In the genomic region with DNA sequence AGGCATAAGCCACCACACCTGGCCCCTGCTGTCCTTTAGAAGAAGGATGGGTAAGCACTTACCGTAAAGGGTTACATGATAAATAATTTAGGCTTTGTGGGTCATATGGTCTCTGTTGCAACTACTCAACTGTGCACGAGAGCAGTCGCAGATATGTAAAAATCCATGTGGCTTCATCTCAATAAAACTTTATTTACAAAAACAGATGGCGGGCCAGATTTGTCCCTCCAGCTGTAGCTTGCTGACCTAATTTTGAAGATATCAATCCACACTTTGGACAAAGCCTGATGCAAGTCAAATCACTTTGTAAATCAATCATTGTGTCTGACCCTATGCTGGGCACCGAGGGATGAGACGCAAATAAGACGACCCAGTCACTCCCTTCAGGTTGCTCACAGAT, we compare ENCODE assay signal across 2 cellular contexts.
A peak's percentile ranks its signal among the peaks of the same experiment; 100 is the strongest.
TF ChIP-seq lines count a peak whose summit lies in the region.

No MANE protein-coding gene starts in this region.

TF ChIP-seq in GM23338, 12 proteins besides CTCF, POLR2A, EP300 and RAD21 (continued from another document):
- TF ChIP-seq, protein P1, sequence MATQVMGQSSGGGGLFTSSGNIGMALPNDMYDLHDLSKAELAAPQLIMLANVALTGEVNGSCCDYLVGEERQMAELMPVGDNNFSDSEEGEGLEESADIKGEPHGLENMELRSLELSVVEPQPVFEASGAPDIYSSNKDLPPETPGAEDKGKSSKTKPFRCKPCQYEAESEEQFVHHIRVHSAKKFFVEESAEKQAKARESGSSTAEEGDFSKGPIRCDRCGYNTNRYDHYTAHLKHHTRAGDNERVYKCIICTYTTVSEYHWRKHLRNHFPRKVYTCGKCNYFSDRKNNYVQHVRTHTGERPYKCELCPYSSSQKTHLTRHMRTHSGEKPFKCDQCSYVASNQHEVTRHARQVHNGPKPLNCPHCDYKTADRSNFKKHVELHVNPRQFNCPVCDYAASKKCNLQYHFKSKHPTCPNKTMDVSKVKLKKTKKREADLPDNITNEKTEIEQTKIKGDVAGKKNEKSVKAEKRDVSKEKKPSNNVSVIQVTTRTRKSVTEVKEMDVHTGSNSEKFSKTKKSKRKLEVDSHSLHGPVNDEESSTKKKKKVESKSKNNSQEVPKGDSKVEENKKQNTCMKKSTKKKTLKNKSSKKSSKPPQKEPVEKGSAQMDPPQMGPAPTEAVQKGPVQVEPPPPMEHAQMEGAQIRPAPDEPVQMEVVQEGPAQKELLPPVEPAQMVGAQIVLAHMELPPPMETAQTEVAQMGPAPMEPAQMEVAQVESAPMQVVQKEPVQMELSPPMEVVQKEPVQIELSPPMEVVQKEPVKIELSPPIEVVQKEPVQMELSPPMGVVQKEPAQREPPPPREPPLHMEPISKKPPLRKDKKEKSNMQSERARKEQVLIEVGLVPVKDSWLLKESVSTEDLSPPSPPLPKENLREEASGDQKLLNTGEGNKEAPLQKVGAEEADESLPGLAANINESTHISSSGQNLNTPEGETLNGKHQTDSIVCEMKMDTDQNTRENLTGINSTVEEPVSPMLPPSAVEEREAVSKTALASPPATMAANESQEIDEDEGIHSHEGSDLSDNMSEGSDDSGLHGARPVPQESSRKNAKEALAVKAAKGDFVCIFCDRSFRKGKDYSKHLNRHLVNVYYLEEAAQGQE (IDR thresholded peaks at IDR 0.05; ENCODE audit: unreplicated experiment) = no peak
- no peak for TF ChIP-seq JUNB (IDR thresholded peaks at IDR 0.05; ENCODE audit: unreplicated experiment)
- no peak for TF ChIP-seq EZH2phosphoT487 (IDR thresholded peaks at IDR 0.05; ENCODE audit: unreplicated experiment)
- no peak for TF ChIP-seq EZH2 (IDR thresholded peaks at IDR 0.05; ENCODE audit: low read depth, unreplicated experiment)
- TF ChIP-seq, protein P2, sequence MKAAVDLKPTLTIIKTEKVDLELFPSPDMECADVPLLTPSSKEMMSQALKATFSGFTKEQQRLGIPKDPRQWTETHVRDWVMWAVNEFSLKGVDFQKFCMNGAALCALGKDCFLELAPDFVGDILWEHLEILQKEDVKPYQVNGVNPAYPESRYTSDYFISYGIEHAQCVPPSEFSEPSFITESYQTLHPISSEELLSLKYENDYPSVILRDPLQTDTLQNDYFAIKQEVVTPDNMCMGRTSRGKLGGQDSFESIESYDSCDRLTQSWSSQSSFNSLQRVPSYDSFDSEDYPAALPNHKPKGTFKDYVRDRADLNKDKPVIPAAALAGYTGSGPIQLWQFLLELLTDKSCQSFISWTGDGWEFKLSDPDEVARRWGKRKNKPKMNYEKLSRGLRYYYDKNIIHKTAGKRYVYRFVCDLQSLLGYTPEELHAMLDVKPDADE (IDR thresholded peaks at IDR 0.05) = no peak
- TF ChIP-seq NANOG (IDR thresholded peaks at IDR 0.05; ENCODE audit: borderline replicate concordance) = no peak
- TF ChIP-seq, protein P3, sequence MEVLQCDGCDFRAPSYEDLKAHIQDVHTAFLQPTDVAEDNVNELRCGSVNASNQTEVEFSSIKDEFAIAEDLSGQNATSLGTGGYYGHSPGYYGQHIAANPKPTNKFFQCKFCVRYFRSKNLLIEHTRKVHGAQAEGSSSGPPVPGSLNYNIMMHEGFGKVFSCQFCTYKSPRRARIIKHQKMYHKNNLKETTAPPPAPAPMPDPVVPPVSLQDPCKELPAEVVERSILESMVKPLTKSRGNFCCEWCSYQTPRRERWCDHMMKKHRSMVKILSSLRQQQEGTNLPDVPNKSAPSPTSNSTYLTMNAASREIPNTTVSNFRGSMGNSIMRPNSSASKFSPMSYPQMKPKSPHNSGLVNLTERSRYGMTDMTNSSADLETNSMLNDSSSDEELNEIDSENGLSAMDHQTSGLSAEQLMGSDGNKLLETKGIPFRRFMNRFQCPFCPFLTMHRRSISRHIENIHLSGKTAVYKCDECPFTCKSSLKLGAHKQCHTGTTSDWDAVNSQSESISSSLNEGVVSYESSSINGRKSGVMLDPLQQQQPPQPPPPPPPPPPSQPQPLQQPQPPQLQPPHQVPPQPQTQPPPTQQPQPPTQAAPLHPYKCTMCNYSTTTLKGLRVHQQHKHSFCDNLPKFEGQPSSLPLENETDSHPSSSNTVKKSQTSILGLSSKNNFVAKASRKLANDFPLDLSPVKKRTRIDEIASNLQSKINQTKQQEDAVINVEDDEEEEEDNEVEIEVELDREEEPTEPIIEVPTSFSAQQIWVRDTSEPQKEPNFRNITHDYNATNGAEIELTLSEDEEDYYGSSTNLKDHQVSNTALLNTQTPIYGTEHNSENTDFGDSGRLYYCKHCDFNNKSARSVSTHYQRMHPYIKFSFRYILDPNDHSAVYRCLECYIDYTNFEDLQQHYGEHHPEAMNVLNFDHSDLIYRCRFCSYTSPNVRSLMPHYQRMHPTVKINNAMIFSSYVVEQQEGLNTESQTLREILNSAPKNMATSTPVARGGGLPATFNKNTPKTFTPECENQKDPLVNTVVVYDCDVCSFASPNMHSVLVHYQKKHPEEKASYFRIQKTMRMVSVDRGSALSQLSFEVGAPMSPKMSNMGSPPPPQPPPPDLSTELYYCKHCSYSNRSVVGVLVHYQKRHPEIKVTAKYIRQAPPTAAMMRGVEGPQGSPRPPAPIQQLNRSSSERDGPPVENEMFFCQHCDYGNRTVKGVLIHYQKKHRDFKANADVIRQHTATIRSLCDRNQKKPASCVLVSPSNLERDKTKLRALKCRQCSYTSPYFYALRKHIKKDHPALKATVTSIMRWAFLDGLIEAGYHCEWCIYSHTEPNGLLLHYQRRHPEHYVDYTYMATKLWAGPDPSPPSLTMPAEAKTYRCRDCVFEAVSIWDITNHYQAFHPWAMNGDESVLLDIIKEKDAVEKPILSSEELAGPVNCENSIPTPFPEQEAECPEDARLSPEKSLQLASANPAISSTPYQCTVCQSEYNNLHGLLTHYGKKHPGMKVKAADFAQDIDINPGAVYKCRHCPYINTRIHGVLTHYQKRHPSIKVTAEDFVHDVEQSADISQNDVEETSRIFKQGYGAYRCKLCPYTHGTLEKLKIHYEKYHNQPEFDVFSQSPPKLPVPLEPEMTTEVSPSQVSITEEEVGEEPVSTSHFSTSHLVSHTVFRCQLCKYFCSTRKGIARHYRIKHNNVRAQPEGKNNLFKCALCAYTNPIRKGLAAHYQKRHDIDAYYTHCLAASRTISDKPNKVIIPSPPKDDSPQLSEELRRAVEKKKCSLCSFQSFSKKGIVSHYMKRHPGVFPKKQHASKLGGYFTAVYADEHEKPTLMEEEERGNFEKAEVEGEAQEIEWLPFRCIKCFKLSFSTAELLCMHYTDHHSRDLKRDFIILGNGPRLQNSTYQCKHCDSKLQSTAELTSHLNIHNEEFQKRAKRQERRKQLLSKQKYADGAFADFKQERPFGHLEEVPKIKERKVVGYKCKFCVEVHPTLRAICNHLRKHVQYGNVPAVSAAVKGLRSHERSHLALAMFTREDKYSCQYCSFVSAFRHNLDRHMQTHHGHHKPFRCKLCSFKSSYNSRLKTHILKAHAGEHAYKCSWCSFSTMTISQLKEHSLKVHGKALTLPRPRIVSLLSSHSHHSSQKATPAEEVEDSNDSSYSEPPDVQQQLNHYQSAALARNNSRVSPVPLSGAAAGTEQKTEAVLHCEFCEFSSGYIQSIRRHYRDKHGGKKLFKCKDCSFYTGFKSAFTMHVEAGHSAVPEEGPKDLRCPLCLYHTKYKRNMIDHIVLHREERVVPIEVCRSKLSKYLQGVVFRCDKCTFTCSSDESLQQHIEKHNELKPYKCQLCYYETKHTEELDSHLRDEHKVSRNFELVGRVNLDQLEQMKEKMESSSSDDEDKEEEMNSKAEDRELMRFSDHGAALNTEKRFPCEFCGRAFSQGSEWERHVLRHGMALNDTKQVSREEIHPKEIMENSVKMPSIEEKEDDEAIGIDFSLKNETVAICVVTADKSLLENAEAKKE (CRISPR knock-in tag; IDR thresholded peaks at IDR 0.05) = no peak
- no peak for TF ChIP-seq ZNF331 (CRISPR knock-in tag; IDR thresholded peaks at IDR 0.05; ENCODE audit: low read depth)
- TF ChIP-seq STAT1 (IDR thresholded peaks at IDR 0.05; ENCODE audit: unreplicated experiment) = no peak

TF ChIP-seq in GM12878, 131 proteins besides CTCF, POLR2A, EP300 and RAD21:
- TF ChIP-seq, protein P4, sequence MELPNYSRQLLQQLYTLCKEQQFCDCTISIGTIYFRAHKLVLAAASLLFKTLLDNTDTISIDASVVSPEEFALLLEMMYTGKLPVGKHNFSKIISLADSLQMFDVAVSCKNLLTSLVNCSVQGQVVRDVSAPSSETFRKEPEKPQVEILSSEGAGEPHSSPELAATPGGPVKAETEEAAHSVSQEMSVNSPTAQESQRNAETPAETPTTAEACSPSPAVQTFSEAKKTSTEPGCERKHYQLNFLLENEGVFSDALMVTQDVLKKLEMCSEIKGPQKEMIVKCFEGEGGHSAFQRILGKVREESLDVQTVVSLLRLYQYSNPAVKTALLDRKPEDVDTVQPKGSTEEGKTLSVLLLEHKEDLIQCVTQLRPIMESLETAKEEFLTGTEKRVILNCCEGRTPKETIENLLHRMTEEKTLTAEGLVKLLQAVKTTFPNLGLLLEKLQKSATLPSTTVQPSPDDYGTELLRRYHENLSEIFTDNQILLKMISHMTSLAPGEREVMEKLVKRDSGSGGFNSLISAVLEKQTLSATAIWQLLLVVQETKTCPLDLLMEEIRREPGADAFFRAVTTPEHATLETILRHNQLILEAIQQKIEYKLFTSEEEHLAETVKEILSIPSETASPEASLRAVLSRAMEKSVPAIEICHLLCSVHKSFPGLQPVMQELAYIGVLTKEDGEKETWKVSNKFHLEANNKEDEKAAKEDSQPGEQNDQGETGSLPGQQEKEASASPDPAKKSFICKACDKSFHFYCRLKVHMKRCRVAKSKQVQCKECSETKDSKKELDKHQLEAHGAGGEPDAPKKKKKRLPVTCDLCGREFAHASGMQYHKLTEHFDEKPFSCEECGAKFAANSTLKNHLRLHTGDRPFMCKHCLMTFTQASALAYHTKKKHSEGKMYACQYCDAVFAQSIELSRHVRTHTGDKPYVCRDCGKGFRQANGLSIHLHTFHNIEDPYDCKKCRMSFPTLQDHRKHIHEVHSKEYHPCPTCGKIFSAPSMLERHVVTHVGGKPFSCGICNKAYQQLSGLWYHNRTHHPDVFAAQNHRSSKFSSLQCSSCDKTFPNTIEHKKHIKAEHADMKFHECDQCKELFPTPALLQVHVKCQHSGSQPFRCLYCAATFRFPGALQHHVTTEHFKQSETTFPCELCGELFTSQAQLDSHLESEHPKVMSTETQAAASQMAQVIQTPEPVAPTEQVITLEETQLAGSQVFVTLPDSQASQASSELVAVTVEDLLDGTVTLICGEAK (IDR thresholded peaks at IDR 0.05; ENCODE audit: borderline replicate concordance) = 0 out of 2 replicates have a peak, but pooled peaks have one; percentile 35
- TF ChIP-seq, protein P1 (IDR thresholded peaks at IDR 0.05; ENCODE audit: low read depth, low read length) = no peak
